ENCODE assay signal across 10 cellular contexts in the genomic region with DNA sequence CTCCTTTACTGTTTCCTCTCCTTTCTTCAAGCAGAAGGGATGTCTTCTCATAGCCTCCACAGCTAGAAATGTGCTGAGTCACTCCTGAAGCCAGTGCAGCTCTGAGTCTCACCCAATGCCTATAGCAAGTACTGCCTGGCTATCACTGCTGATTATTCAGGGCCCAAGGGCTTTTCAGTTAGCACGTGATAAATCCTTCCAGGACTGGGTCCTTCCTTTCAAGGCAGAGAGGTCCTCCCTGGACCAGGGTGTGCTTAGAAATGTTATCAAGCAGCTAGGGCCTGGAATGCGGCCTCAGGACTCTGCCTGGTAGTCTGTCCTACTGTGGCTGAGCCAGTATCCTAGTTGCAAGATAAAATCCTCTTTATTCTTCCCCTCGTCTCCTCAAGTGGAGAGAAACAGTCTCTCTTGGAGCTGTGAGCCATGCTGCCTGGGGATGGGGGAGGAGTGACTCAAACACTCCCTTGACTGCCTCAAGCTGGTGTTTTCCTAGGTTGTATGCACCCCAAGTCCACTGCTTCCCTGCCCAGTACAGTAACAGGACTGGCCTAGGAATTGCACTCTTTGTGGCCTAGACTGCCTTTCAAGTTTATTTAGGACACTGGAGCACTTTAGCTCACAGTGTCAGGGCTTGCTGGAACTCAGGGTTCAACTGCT.
DNase-seq lines count a peak whose midpoint lies in the region; ATAC-seq and TF ChIP-seq lines count a peak whose summit lies in the region.
"Had no signal": no experiment of that assay in that cellular context is flagged by ENCODE, and none has a peak within 500 bp of the region (broad histone marks: within the 10 kb centered on the region; RNA-seq: fewer than 3 reads in every experiment).

No MANE protein-coding gene starts in this region.

- no peaks in the 10 kb centered on the region for H3F3A ChIP-seq in SK-N-SH (replicated peaks; ENCODE audit: insufficient read depth)

- POLR2A ChIA-PET in SK-N-SH (lab: Yijun Ruan, JAX), result no interaction called here

- H3K9me2 ChIP-seq in SK-N-SH, result no peaks in the 10 kb centered on the region

- H3K9ac ChIP-seq in SK-N-SH, result no peak overlapping the region

- H3K27me3 ChIP-seq in SK-N-SH (ENCODE audit: insufficient read depth), result no peaks in the 10 kb centered on the region
- no peaks in the 10 kb centered on the region for H3K27me3 ChIP-seq in ascending aorta
- H3K27me3 ChIP-seq in thoracic aorta (replicated peaks; ENCODE audit: insufficient read depth), result no peaks in the 10 kb centered on the region
- H3K27me3 ChIP-seq: thyroid gland had no signal

- TF ChIP-seq RAD21 in SK-N-SH (IDR thresholded peaks at IDR 0.05; ENCODE audit: low read length), result no peak

- H3K27ac ChIP-seq in SK-N-SH (ENCODE audit: low read depth in 2 of 2, low read length in 1 of 2), result no peak overlapping the region; a peak in 1 of 4 replicates
- H3K27ac ChIP-seq in ascending aorta, result peak overlapping the region; percentile 59 to 63
- H3K27ac ChIP-seq in thoracic aorta, result peak overlapping the region; percentile 9 to 54
- H3K27ac ChIP-seq: thyroid gland had no signal

- no peak overlapping the region for H3K4me2 ChIP-seq in SK-N-SH

- CTCF ChIA-PET in SK-N-SH (lab: Yijun Ruan, JAX), result interaction anchor here (1.0 to 1.5 kb wide), 3 partner anchors 16 to 266 kb away, joined by 3 to 5 read pairs (median 4); no protein-coding TSS in a partner anchor

- H2AFZ ChIP-seq in SK-N-SH (ENCODE audit: low read depth), result no peak overlapping the region

- no peaks in the 10 kb centered on the region for H3K36me3 ChIP-seq in SK-N-SH (replicated peaks in 1 of 2; ENCODE audit: control insufficient read depth in 1 of 2, insufficient read depth in 2 of 2, low read length in 1 of 2)
- no peaks in the 10 kb centered on the region for H3K36me3 ChIP-seq in ascending aorta
- no peaks in the 10 kb centered on the region for H3K36me3 ChIP-seq in thoracic aorta
- H3K36me3 ChIP-seq: thyroid gland had no signal

- DNase-seq in SK-N-SH, result no peak
- DNase-seq in ascending aorta (ENCODE audit: low spot score in 2 of 2), result no peak
- no peak for DNase-seq in left ventricle myocardium superior
- no peak for DNase-seq in thoracic aorta (ENCODE audit: low spot score)
- DNase-seq in NCI-H187 (lab: John Stamatoyannopoulos, UW), result no peak
- DNase-seq: cerebellar nuclear complex had no signal

- ATAC-seq in SK-N-SH treated with all-trans-retinoic acid at 6 μM for 48 hours (peak; percentile 51; the same call in 2 of the 3 replicates), left ventricle myocardium superior (peak; percentile 83), thoracic aorta (ENCODE audit: insufficient number of reproducible peaks, low FRiP score, low read depth) (no peak), HG03457 (IDR thresholded peaks at IDR 0.05; ENCODE audit: unreplicated experiment) (no peak), GM18858 (IDR thresholded peaks at IDR 0.05; ENCODE audit: unreplicated experiment) (no peak)

- 80% methylated on average over 1 of the region's 3 CpGs for WGBS in SK-N-SH (ENCODE audit: low lambda C conversion rate)

- no peaks in the 10 kb centered on the region for H4K20me1 ChIP-seq in SK-N-SH (ENCODE audit: insufficient read depth)

- no peak for TF ChIP-seq EP300 in SK-N-SH (IDR thresholded peaks at IDR 0.05; ENCODE audit: borderline replicate concordance in 1 of 2, low read depth in 1 of 2, low read length in 1 of 2)

- H3K79me2 ChIP-seq in SK-N-SH (ENCODE audit: insufficient read depth), result no peaks in the 10 kb centered on the region

- H3K9me3 ChIP-seq in SK-N-SH (no peaks in the 10 kb centered on the region), ascending aorta (no peaks in the 10 kb centered on the region), thoracic aorta (no peaks in the 10 kb centered on the region)
- H3K9me3 ChIP-seq: thyroid gland had no signal

- no peak for TF ChIP-seq CTCF in SK-N-SH (IDR thresholded peaks at IDR 0.05)
- no peak for TF ChIP-seq CTCF in ascending aorta (IDR thresholded peaks at IDR 0.05)
- no peak for TF ChIP-seq CTCF in thoracic aorta (IDR thresholded peaks at IDR 0.05)

- no peak overlapping the region for H3K4me3 ChIP-seq in SK-N-SH (ENCODE audit: low read depth in 2 of 2, low read length in 1 of 2)
- H3K4me3 ChIP-seq in ascending aorta, result no peak overlapping the region
- H3K4me3 ChIP-seq in thoracic aorta, result no peak overlapping the region
- H3K4me3 ChIP-seq: thyroid gland had no signal

- intact Hi-C loops in ascending aorta (cut with DNase I), result no loop called here
- intact Hi-C loops in left ventricle myocardium superior (cut with micrococcal nuclease), result no loop called here

- H3K4me1 ChIP-seq in SK-N-SH (ENCODE audit: control insufficient read depth in 1 of 2, insufficient read depth in 2 of 2, low read depth in 1 of 2, low read length in 1 of 2), result peaks cover 0 to 7% of the 10 kb centered on the region in 2 experiments; a peak in 1 of 4 replicates
- peaks cover 11 to 14% of the 10 kb centered on the region in 2 donors for H3K4me1 ChIP-seq in ascending aorta
- peaks cover 3 to 19% of the 10 kb centered on the region in 2 donors for H3K4me1 ChIP-seq in thoracic aorta (ENCODE audit: control insufficient read depth in 1 of 2, low read depth in 2 of 2)

TF ChIP-seq in SK-N-SH treated with all-trans-retinoic acid at 6 μM for 48 hours, 23 proteins besides CTCF, POLR2A, EP300 and RAD21 (continues in another document):
- TF ChIP-seq ZFP3 (CRISPR knock-in tag; IDR thresholded peaks at IDR 0.05) (no peak), ZNF8 (CRISPR knock-in tag; IDR thresholded peaks at IDR 0.05) (no peak), RARB (CRISPR knock-in tag; IDR thresholded peaks at IDR 0.05) (no peak), ZNF70 (CRISPR knock-in tag; IDR thresholded peaks at IDR 0.05) (no peak), PATZ1 (CRISPR knock-in tag; IDR thresholded peaks at IDR 0.05; ENCODE audit: borderline replicate concordance) (no peak), ZC3H10 (CRISPR knock-in tag; IDR thresholded peaks at IDR 0.05) (no peak)
- TF ChIP-seq, protein P1, sequence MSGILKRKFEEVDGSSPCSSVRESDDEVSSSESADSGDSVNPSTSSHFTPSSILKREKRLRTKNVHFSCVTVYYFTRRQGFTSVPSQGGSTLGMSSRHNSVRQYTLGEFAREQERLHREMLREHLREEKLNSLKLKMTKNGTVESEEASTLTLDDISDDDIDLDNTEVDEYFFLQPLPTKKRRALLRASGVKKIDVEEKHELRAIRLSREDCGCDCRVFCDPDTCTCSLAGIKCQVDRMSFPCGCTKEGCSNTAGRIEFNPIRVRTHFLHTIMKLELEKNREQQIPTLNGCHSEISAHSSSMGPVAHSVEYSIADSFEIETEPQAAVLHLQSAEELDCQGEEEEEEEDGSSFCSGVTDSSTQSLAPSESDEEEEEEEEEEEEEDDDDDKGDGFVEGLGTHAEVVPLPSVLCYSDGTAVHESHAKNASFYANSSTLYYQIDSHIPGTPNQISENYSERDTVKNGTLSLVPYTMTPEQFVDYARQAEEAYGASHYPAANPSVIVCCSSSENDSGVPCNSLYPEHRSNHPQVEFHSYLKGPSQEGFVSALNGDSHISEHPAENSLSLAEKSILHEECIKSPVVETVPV (CRISPR knock-in tag; IDR thresholded peaks at IDR 0.05), result no peak

TF ChIP-seq in SK-N-SH, 30 proteins besides CTCF, POLR2A, EP300 and RAD21:
- TF ChIP-seq ELF1 (IDR thresholded peaks at IDR 0.05) (no peak), FOXM1 (IDR thresholded peaks at IDR 0.05; ENCODE audit: low read depth) (no peak), TEAD4 (IDR thresholded peaks at IDR 0.05; ENCODE audit: borderline replicate concordance, insufficient read depth) (no peak), MXI1 (IDR thresholded peaks at IDR 0.05; ENCODE audit: low read depth, low read length) (no peak), POLR2AphosphoS5 (IDR thresholded peaks at IDR 0.05; ENCODE audit: low read depth, low read length) (no peak), YY1 (IDR thresholded peaks at IDR 0.05; ENCODE audit: low read depth) (no peak), GATA2 (CRISPR knock-in tag; IDR thresholded peaks at IDR 0.05) (no peak), TAF1 (IDR thresholded peaks at IDR 0.05; ENCODE audit: borderline replicate concordance, low read depth, low read length) (no peak), CHD2 (IDR thresholded peaks at IDR 0.05; ENCODE audit: low read length, partially characterized antibody) (no peak), MEF2A (IDR thresholded peaks at IDR 0.05; ENCODE audit: borderline replicate concordance, low read depth) (no peak)
- TF ChIP-seq, protein P2, sequence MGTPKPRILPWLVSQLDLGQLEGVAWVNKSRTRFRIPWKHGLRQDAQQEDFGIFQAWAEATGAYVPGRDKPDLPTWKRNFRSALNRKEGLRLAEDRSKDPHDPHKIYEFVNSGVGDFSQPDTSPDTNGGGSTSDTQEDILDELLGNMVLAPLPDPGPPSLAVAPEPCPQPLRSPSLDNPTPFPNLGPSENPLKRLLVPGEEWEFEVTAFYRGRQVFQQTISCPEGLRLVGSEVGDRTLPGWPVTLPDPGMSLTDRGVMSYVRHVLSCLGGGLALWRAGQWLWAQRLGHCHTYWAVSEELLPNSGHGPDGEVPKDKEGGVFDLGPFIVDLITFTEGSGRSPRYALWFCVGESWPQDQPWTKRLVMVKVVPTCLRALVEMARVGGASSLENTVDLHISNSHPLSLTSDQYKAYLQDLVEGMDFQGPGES (IDR thresholded peaks at IDR 0.05; ENCODE audit: low read depth, low read length), result no peak

Comparison
In these comparisons a context has a peak if more than half of its experiments do, and no peak if none do; other contexts are left out.
1. ATAC-seq: peak in SK-N-SH treated with all-trans-retinoic acid at 6 μM for 48 hours (single experiment) and left ventricle myocardium superior (single experiment); none in thoracic aorta (single experiment), HG03457 (single experiment) and GM18858 (single experiment).
2. H3K27ac ChIP-seq: peak in ascending aorta (2 of 2) and thoracic aorta (2 of 2); none in SK-N-SH (0 of 2).